In the genomic region with DNA sequence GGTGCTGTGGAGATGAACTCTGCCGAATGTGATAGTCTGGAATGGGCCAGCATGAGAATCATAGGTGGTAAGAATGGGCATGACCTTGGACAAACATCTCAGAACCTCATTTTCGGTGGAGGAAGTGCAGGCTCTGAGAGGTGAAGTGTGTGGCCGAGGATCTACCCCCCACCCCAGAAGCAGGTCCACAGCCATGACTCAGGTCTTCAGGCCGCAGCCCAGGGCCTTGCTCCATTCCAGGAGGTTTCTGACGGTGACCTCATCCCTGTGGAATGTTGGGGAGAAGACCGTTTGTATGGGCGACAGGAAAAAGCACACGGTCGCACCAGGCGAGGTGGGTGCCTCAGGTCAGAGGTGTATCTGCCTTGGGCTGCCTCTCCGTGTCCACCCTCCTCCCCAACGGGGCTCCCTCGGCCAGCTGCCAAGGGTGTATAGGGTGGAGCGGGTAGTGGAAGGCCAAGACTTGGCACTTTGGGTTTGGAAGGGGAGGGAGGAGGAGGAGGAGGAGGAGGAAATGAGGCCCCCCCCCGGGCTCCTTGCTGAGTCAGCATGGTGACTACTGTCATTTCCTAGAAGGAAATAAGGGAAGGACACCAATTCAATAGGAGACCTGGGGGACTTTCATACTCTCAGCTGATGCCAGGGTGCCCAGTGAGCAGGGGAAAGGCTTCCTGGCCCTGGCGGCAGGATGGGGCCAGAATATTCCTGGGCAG, we compare ENCODE assay signal across 8 cellular contexts.
DNase-seq lines count a peak whose midpoint lies in the region; ATAC-seq and TF ChIP-seq lines count a peak whose summit lies in the region.

No MANE protein-coding gene starts in this region.

- intact Hi-C loops in Caco-2 (cut with micrococcal nuclease; ENCODE audit: unreplicated experiment): loop anchor here (1.0 kb wide), 1 partner anchor 8 kb away; no protein-coding TSS in a partner anchor
- intact Hi-C loops in CD8-positive, alpha-beta T cell (cut with DNase I, micrococcal nuclease): no loop called here

- BruUV-seq in Caco-2 (replicated peaks; lab: Mats Ljungman, UMichigan): no TSS peak

- DNase-seq in Caco-2: peak; percentile 84 to 93
- DNase-seq in RKO (ENCODE audit: low spot score): peak; percentile 95
- DNase-seq in fibroblast of the conjunctiva (ENCODE audit: low read depth): peak; percentile 83
- DNase-seq in osteocyte (ENCODE audit: extremely low spot score, unreplicated experiment): no peak
- DNase-seq in WERI-Rb-1: no peak
- DNase-seq in SKM-1 treated with dmso at 0.1 percent for 144 hours (lab: John Stamatoyannopoulos, UW; ENCODE audit: unreplicated experiment): no peak
- DNase-seq in CD8-positive, alpha-beta T cell: no peak
- no peak for DNase-seq in activated CD4-positive, CD25-positive, alpha-beta regulatory T cell treated with anti-CD3 and anti-CD28 coated beads, Interleukin-2, amount 50 U/mL, for 72 hours

- H3K27me3 Mint-ChIP-seq in Caco-2 (ENCODE audit: insufficient read depth, unreplicated experiment) (no peaks in the 10 kb centered on the region), osteocyte (ENCODE audit: unreplicated experiment) (no peaks in the 10 kb centered on the region)
- no peaks in the 10 kb centered on the region for H3K27me3 Mint-ChIP-seq in CD8-positive, alpha-beta T cell (ENCODE audit: low read depth)

- H3K4me3 ChIP-seq in Caco-2 (ENCODE audit: low read depth, low read length) (no peak overlapping the region), WERI-Rb-1 (ENCODE audit: low read depth, low read length) (no peak overlapping the region)
- H3K4me3 ChIP-seq in CD8-positive, alpha-beta T cell (ENCODE audit: low read depth, low read length): no peak overlapping the region

- POLR2A ChIA-PET in Caco-2 (lab: Charles Lee): interaction anchor here (0.6 to 0.8 kb wide), 2 partner anchors 9 to 13 kb away, joined by 3 read pairs; no protein-coding TSS in a partner anchor
- POLR2A ChIA-PET in CD8-positive, alpha-beta T cell (lab: Charles Lee): no interaction called here

- TF ChIP-seq CTCF in Caco-2 (IDR thresholded peaks at IDR 0.05; ENCODE audit: insufficient read depth in 1 of 2, low read depth in 1 of 2, low read length in 1 of 2, severe bottlenecking in 1 of 2, unreplicated experiment in 1 of 2): no peak
- no peak for TF ChIP-seq CTCF in osteocyte (IDR thresholded peaks at IDR 0.05)
- no peak for TF ChIP-seq CTCF in WERI-Rb-1 (IDR thresholded peaks at IDR 0.05; ENCODE audit: low read depth, low read length)
- TF ChIP-seq CTCF in CD8-positive, alpha-beta T cell (IDR thresholded peaks at IDR 0.05): no peak

- H3K36me3 ChIP-seq in Caco-2 (ENCODE audit: control insufficient read depth, insufficient read depth, low read length) (no peaks in the 10 kb centered on the region), WERI-Rb-1 (no peaks in the 10 kb centered on the region)
- no peaks in the 10 kb centered on the region for H3K36me3 ChIP-seq in CD8-positive, alpha-beta T cell (ENCODE audit: insufficient read depth, low read length)

- ATAC-seq in CD8-positive, alpha-beta T cell: no peak

- no peaks in the 10 kb centered on the region for H3K9me3 ChIP-seq in Caco-2
- H3K9me3 ChIP-seq in WERI-Rb-1 (ENCODE audit: severe bottlenecking): no peaks in the 10 kb centered on the region
- H3K9me3 ChIP-seq in CD8-positive, alpha-beta T cell (ENCODE audit: low read length): no peaks in the 10 kb centered on the region

- CTCF ChIA-PET in Caco-2 (lab: Charles Lee): no interaction called here
- CTCF ChIA-PET in CD8-positive, alpha-beta T cell (lab: Charles Lee): no interaction called here

- H3K27me3 ChIP-seq in Caco-2 (replicated peaks; ENCODE audit: control insufficient read depth, insufficient read depth, low read length): no peaks in the 10 kb centered on the region
- H3K27me3 ChIP-seq in WERI-Rb-1 (ENCODE audit: insufficient read depth, low read depth, severe bottlenecking): no peaks in the 10 kb centered on the region
- no peaks in the 10 kb centered on the region for H3K27me3 ChIP-seq in CD8-positive, alpha-beta T cell (ENCODE audit: insufficient read depth, low read length)

- peak overlapping the region; percentile 45 for H3K4me3 Mint-ChIP-seq in Caco-2 (ENCODE audit: unreplicated experiment)
- no peak overlapping the region for H3K4me3 Mint-ChIP-seq in osteocyte (ENCODE audit: unreplicated experiment)
- no peak overlapping the region for H3K4me3 Mint-ChIP-seq in CD8-positive, alpha-beta T cell

- peak overlapping the region; percentile 98 for H3K27ac Mint-ChIP-seq in Caco-2 (ENCODE audit: unreplicated experiment)
- peak overlapping the region; percentile 75 for H3K27ac Mint-ChIP-seq in osteocyte (ENCODE audit: unreplicated experiment)
- H3K27ac Mint-ChIP-seq in CD8-positive, alpha-beta T cell: no peak overlapping the region

- H3K9me3 Mint-ChIP-seq in Caco-2 (ENCODE audit: unreplicated experiment): no peaks in the 10 kb centered on the region
- no peaks in the 10 kb centered on the region for H3K9me3 Mint-ChIP-seq in osteocyte (ENCODE audit: unreplicated experiment)
- no peaks in the 10 kb centered on the region for H3K9me3 Mint-ChIP-seq in CD8-positive, alpha-beta T cell

- peaks cover 25% of the 10 kb centered on the region for H3K4me1 ChIP-seq in Caco-2
- H3K4me1 ChIP-seq in CD8-positive, alpha-beta T cell (ENCODE audit: insufficient read depth, low read length): no peaks in the 10 kb centered on the region

- H3K36me3 Mint-ChIP-seq in Caco-2 (ENCODE audit: insufficient read depth, unreplicated experiment) (peaks cover 5% of the 10 kb centered on the region), osteocyte (ENCODE audit: unreplicated experiment) (no peaks in the 10 kb centered on the region)
- no peaks in the 10 kb centered on the region for H3K36me3 Mint-ChIP-seq in CD8-positive, alpha-beta T cell

- H3K4me1 Mint-ChIP-seq in Caco-2 (ENCODE audit: low read depth, unreplicated experiment): peaks cover 20% of the 10 kb centered on the region
- peaks cover 37% of the 10 kb centered on the region for H3K4me1 Mint-ChIP-seq in osteocyte (ENCODE audit: unreplicated experiment)
- peaks cover 4% of the 10 kb centered on the region for H3K4me1 Mint-ChIP-seq in CD8-positive, alpha-beta T cell (ENCODE audit: low read depth)

- no peak overlapping the region for H3K27ac ChIP-seq in WERI-Rb-1
- no peak overlapping the region for H3K27ac ChIP-seq in CD8-positive, alpha-beta T cell (ENCODE audit: low read depth, low read length)

Comparison
In these comparisons a context has a peak if more than half of its experiments do, and no peak if none do; other contexts are left out.
1. DNase-seq: peak in Caco-2 (2 of 2), RKO (single experiment) and fibroblast of the conjunctiva (single experiment); none in osteocyte (single experiment), WERI-Rb-1 (single experiment), SKM-1 treated with dmso at 0.1 percent for 144 hours (single experiment), CD8-positive, alpha-beta T cell (0 of 7) and activated CD4-positive, CD25-positive, alpha-beta regulatory T cell treated with anti-CD3 and anti-CD28 coated beads, Interleukin-2, amount 50 U/mL, for 72 hours (single experiment).